In genomic region chr3:22887664-22888291, GRCh38 we compare ENCODE assay signal across 8 cellular contexts.
DNase-seq lines count a peak whose midpoint lies in the region; ATAC-seq and TF ChIP-seq lines count a peak whose summit lies in the region.

No MANE protein-coding gene starts in this region.

- no peak overlapping the region for H4K8ac ChIP-seq in IMR-90 (ENCODE audit: low read depth in 2 of 2, low read length in 2 of 2)

- no peak overlapping the region for H3K14ac ChIP-seq in IMR-90 (replicated peaks; ENCODE audit: low read depth, low read length)

- no peak for TF ChIP-seq POLR2A in IMR-90 (IDR thresholded peaks at IDR 0.05; ENCODE audit: low read depth, low read length)

- TF ChIP-seq CTCF in IMR-90 (conservative IDR thresholded peaks at IDR 0.05; ENCODE audit: low read depth, low read length): peak; percentile 29; the same call in 1 of the 2 replicates
- peak in 2 of 3 experiments; percentile 16 to 28 for TF ChIP-seq CTCF in ascending aorta (IDR thresholded peaks at IDR 0.05)
- peak; percentile 35 for TF ChIP-seq CTCF in liver (IDR thresholded peaks at IDR 0.05; ENCODE audit: low read depth, low read length, missing input control)

- in situ Hi-C loops in IMR-90 (cut with MboI; ENCODE audit: low sequenced_read_pairs): no loop called here

- H3K27me3 ChIP-seq in IMR-90 (ENCODE audit: control insufficient read depth, insufficient read depth, low read length) (no peaks in the 10 kb centered on the region), ascending aorta (no peaks in the 10 kb centered on the region), liver (ENCODE audit: control insufficient read depth in 4 of 4, insufficient read depth in 4 of 4, low read length in 3 of 4) (peaks cover 0 to 3% (median 0%) of the 10 kb centered on the region in 4 donors)

- no peak overlapping the region for H2AK9ac ChIP-seq in IMR-90 (replicated peaks; ENCODE audit: low read depth, low read length, poor library complexity)

- no peaks in the 10 kb centered on the region for H3K79me1 ChIP-seq in IMR-90 (ENCODE audit: low read depth in 1 of 2, low read length in 2 of 2)

- intact Hi-C loops in IMR-90 (cut with micrococcal nuclease) (loop anchor here (1.0 kb wide), 1 partner anchor 323 kb away; no protein-coding TSS in a partner anchor), ascending aorta (cut with DNase I) (no loop called here)

- dilution Hi-C loops in IMR-90 (cut with HindIII; ENCODE audit: low sequenced_read_pairs, unreplicated experiment): no loop called here

- no peak overlapping the region for H3K56ac ChIP-seq in IMR-90 (ENCODE audit: extremely low read depth, insufficient read depth, low read length)

- H3K9me3 ChIP-seq in IMR-90 (ENCODE audit: control insufficient read depth, insufficient read depth, low read length) (no peaks in the 10 kb centered on the region), ascending aorta (no peaks in the 10 kb centered on the region), liver (ENCODE audit: control insufficient read depth in 4 of 4, low read length in 3 of 4) (no peaks in the 10 kb centered on the region)

- H3K4me1 ChIP-seq in IMR-90 (ENCODE audit: control insufficient read depth, insufficient read depth, low read length) (no peaks in the 10 kb centered on the region), ascending aorta (no peaks in the 10 kb centered on the region), liver (ENCODE audit: control insufficient read depth in 4 of 4, insufficient read depth in 4 of 4, low read length in 3 of 4) (no peaks in the 10 kb centered on the region)

- CTCF ChIA-PET in IMR-90 (lab: Yijun Ruan, JAX): interaction anchor here (0.6 kb wide), 2 partner anchors 113 to 549 kb away, joined by 3 to 4 read pairs; no protein-coding TSS in a partner anchor

- no peak overlapping the region for H4K91ac ChIP-seq in IMR-90 (ENCODE audit: insufficient read depth, low read depth, low read length)

- ATAC-seq in IMR-90 (ENCODE audit: low read depth) (no peak), HG03095 (IDR thresholded peaks at IDR 0.05; ENCODE audit: unreplicated experiment) (no peak)

- DNase-seq in SIG-M5 treated with dmso at 0.1 percent for 504 hours (lab: John Stamatoyannopoulos, UW; ENCODE audit: unreplicated experiment) (peak; percentile 28), SIG-M5 (lab: John Stamatoyannopoulos, UW) (no peak), IMR-90 (peak; percentile 21), ascending aorta (ENCODE audit: low spot score in 2 of 2) (no peak), T1000 (lab: John Stamatoyannopoulos, UW) (no peak), KG1 (lab: John Stamatoyannopoulos, UW) (no peak)

- no peak overlapping the region for H3K4me2 ChIP-seq in IMR-90 (ENCODE audit: low read depth, low read length)

- H4K5ac ChIP-seq in IMR-90 (ENCODE audit: low read depth, low read length): no peak overlapping the region

- H3K23ac ChIP-seq in IMR-90 (ENCODE audit: low read depth, low read length): no peak overlapping the region

- H2AK5ac ChIP-seq in IMR-90 (ENCODE audit: low read depth, low read length): no peak overlapping the region

- no peak overlapping the region for H3K18ac ChIP-seq in IMR-90 (ENCODE audit: low read depth, low read length)

- H3K9me1 ChIP-seq in IMR-90 (ENCODE audit: insufficient read depth, low read length): no peaks in the 10 kb centered on the region

- no peaks in the 10 kb centered on the region for H4K20me1 ChIP-seq in IMR-90 (ENCODE audit: insufficient read depth, low read length)

- H2BK20ac ChIP-seq in IMR-90 (ENCODE audit: low read depth, low read length): no peak overlapping the region

- POLR2A ChIA-PET in IMR-90 (lab: Charles Lee; ENCODE audit: unreplicated experiment): no interaction called here

- H2BK15ac ChIP-seq in IMR-90 (ENCODE audit: low read depth, low read length): no peak overlapping the region

- TF ChIP-seq RAD21 in IMR-90 (IDR thresholded peaks at IDR 0.05; ENCODE audit: low read length) (no peak), liver (IDR thresholded peaks at IDR 0.05) (peak; percentile 66 to 73)

- no peaks in the 10 kb centered on the region for H3K36me3 ChIP-seq in IMR-90 (ENCODE audit: control insufficient read depth, insufficient read depth, low read length)
- H3K36me3 ChIP-seq in ascending aorta: no peaks in the 10 kb centered on the region
- H3K36me3 ChIP-seq in liver (ENCODE audit: control insufficient read depth in 4 of 4, insufficient read depth in 3 of 4, low read depth in 1 of 4, low read length in 3 of 4): no peaks in the 10 kb centered on the region

- no peak overlapping the region for H2AFZ ChIP-seq in IMR-90 (replicated peaks; ENCODE audit: low read length, poor library complexity)

- no peak overlapping the region for H3K4ac ChIP-seq in IMR-90 (ENCODE audit: low read depth, low read length)

- WGBS in IMR-90 (ENCODE audit: extremely low coverage in 2 of 2, insufficient read length in 1 of 2), 2 experiments: no CpG with 5 or more reads among the region's 2 CpGs
- 30% methylated on average over 2 of the region's 2 CpGs for WGBS in liver

- H3K4me3 ChIP-seq in IMR-90 (ENCODE audit: insufficient read depth, low read depth, low read length) (no peak overlapping the region), ascending aorta (no peak overlapping the region), liver (ENCODE audit: low read depth in 1 of 3, low read length in 3 of 3) (no peak overlapping the region)

- no peak overlapping the region for H3K27ac ChIP-seq in IMR-90 (ENCODE audit: insufficient read depth, low read length)
- no peak overlapping the region for H3K27ac ChIP-seq in ascending aorta
- no peak overlapping the region for H3K27ac ChIP-seq in liver (ENCODE audit: low read depth in 1 of 2, low read length in 2 of 2)

- no peak overlapping the region for H2BK5ac ChIP-seq in IMR-90 (ENCODE audit: low read depth, low read length, poor library complexity, severe bottlenecking)

- H3K9ac ChIP-seq in IMR-90 (ENCODE audit: low read depth, low read length) (no peak overlapping the region), liver (ENCODE audit: low read depth in 1 of 2, low read length in 2 of 2) (no peak overlapping the region)

- no TSS peak for BruUV-seq in IMR-90 (replicated peaks; lab: Mats Ljungman, UMichigan)

- H2BK120ac ChIP-seq in IMR-90 (ENCODE audit: low read depth, low read length): no peak overlapping the region

TF ChIP-seq in IMR-90, 13 proteins besides CTCF, POLR2A, EP300 and RAD21 (continues in another document):
- TF ChIP-seq FOS (IDR thresholded peaks at IDR 0.05; ENCODE audit: low read depth, low read length): no peak
- no peak for TF ChIP-seq BHLHE40 (IDR thresholded peaks at IDR 0.05; ENCODE audit: low read depth, low read length)
- TF ChIP-seq USF2 (IDR thresholded peaks at IDR 0.05; ENCODE audit: low read depth, low read length): no peak
- no peak for TF ChIP-seq NFE2L2 (IDR thresholded peaks at IDR 0.05; ENCODE audit: low read depth, low read length)
- no peak for TF ChIP-seq RFX5 (IDR thresholded peaks at IDR 0.05; ENCODE audit: low read depth, low read length)
- TF ChIP-seq CHD1 (IDR thresholded peaks at IDR 0.05; ENCODE audit: low read depth, low read length): no peak
- TF ChIP-seq MAZ (IDR thresholded peaks at IDR 0.05; ENCODE audit: borderline replicate concordance, low read depth, low read length): no peak
- TF ChIP-seq SMC3 (IDR thresholded peaks at IDR 0.05; ENCODE audit: low read depth, low read length): no peak

TF ChIP-seq in liver, 16 proteins besides CTCF, POLR2A, EP300 and RAD21:
- no peak for TF ChIP-seq FOXA1 (IDR thresholded peaks at IDR 0.05)
- no peak for TF ChIP-seq EGR1 (IDR thresholded peaks at IDR 0.05; ENCODE audit: low read depth in 2 of 2)
- TF ChIP-seq JUND (IDR thresholded peaks at IDR 0.05): no peak
- TF ChIP-seq HNF4A (conservative IDR thresholded peaks at IDR 0.05): no peak
- TF ChIP-seq GABPA (IDR thresholded peaks at IDR 0.05 in 1 of 2, conservative IDR thresholded peaks at IDR 0.05 in 1 of 2): no peak
- TF ChIP-seq ATF3 (IDR thresholded peaks at IDR 0.05): no peak
- TF ChIP-seq MAX (IDR thresholded peaks at IDR 0.05): no peak
- TF ChIP-seq RXRA (IDR thresholded peaks at IDR 0.05): no peak
- TF ChIP-seq SP1 (IDR thresholded peaks at IDR 0.05): no peak
- no peak for TF ChIP-seq TAF1 (conservative IDR thresholded peaks at IDR 0.05)
- TF ChIP-seq ZBTB33 (IDR thresholded peaks at IDR 0.05): no peak
- TF ChIP-seq FOXA2 (IDR thresholded peaks at IDR 0.05): no peak

Comparison
In these comparisons a context has a peak if more than half of its experiments do, and no peak if none do; other contexts are left out.
1. DNase-seq: peak in SIG-M5 treated with dmso at 0.1 percent for 504 hours (single experiment) and IMR-90 (single experiment); none in SIG-M5 (single experiment), ascending aorta (0 of 2), T1000 (single experiment) and KG1 (single experiment).
2. Peak in every context shown above with its lines, with median percentiles within 50 percentile points of each other: CTCF ChIP-seq.